ENCODE assay signal across 7 cellular contexts in genomic region chr1:45205000-45205909, GRCh38. TPM values are rescaled to one million over a fixed set of nuclear protein-coding genes. Genes with fewer than 3 reads are reported as not detected.
DNase-seq lines count a peak whose midpoint lies in the region; ATAC-seq, FAIRE-seq and TF ChIP-seq lines count a peak whose summit lies in the region.

No MANE protein-coding gene starts in this region.

- POLR2A ChIA-PET in T-cell (lab: Charles Lee), result no interaction called here

- peak overlapping the region; percentile 51 to 92 for H3K27ac ChIP-seq in coronary artery

- peak overlapping the region; percentile 87 for H3K4me3 ChIP-seq in coronary artery

- no peak for FAIRE-seq in D721Med (lab: Jason Lieb, UNC)

- no peaks in the 10 kb centered on the region for H3K9me3 Mint-ChIP-seq in T-cell
- no peaks in the 10 kb centered on the region for H3K9me3 Mint-ChIP-seq in stimulated activated naive B cell treated with anti-CD40 and anti-IgM and Interleukin-4, amounts not matched to agents 10 μg/mL and 1 μg/mL and 100 μg/mL, for 72 hours

- peak overlapping the region; percentile 71 to 78 for H3K27ac Mint-ChIP-seq in T-cell
- H3K27ac Mint-ChIP-seq in stimulated activated naive B cell treated with anti-CD40 and anti-IgM and Interleukin-4, amounts not matched to agents 10 μg/mL and 1 μg/mL and 100 μg/mL, for 72 hours, result peak overlapping the region; percentile 71

- ATAC-seq in GM18498 (IDR thresholded peaks at IDR 0.05; ENCODE audit: unreplicated experiment) (peak; percentile 22), T-cell (replicated peaks in 1 of 4) (peak; percentile 10 to 20 (median 14)), left lobe of liver (peak; percentile 25)
- ATAC-seq in stimulated activated naive B cell treated with anti-CD40 and anti-IgM and Interleukin-4, amounts not matched to agents 10 μg/mL and 1 μg/mL and 100 μg/mL, for 72 hours (replicated peaks), result peak; percentile 22 to 23

- H3K4me3 Mint-ChIP-seq in T-cell, result peak overlapping the region; percentile 78 to 88 (median 87)
- H3K4me3 Mint-ChIP-seq in stimulated activated naive B cell treated with anti-CD40 and anti-IgM and Interleukin-4, amounts not matched to agents 10 μg/mL and 1 μg/mL and 100 μg/mL, for 72 hours, result peak overlapping the region; percentile 85 to 87

- H3K36me3 Mint-ChIP-seq in T-cell, result no peaks in the 10 kb centered on the region
- peaks cover 0 to 3% of the 10 kb centered on the region in 2 donors for H3K36me3 Mint-ChIP-seq in stimulated activated naive B cell treated with anti-CD40 and anti-IgM and Interleukin-4, amounts not matched to agents 10 μg/mL and 1 μg/mL and 100 μg/mL, for 72 hours

- CTCF ChIA-PET in T-cell (lab: Charles Lee), result interaction anchor here in 1 of 2 donors (0.7 kb wide), 1 partner anchor 68 kb away, joined by 3 read pairs; no protein-coding TSS in a partner anchor

- peaks cover 33 to 40% (median 33%) of the 10 kb centered on the region in 3 donors for H3K4me1 Mint-ChIP-seq in T-cell
- peaks cover 9 to 18% of the 10 kb centered on the region in 2 donors for H3K4me1 Mint-ChIP-seq in stimulated activated naive B cell treated with anti-CD40 and anti-IgM and Interleukin-4, amounts not matched to agents 10 μg/mL and 1 μg/mL and 100 μg/mL, for 72 hours

- peaks cover 6 to 10% of the 10 kb centered on the region in 2 donors for H3K27me3 Mint-ChIP-seq in T-cell
- peaks cover 20 to 38% of the 10 kb centered on the region in 2 donors for H3K27me3 Mint-ChIP-seq in stimulated activated naive B cell treated with anti-CD40 and anti-IgM and Interleukin-4, amounts not matched to agents 10 μg/mL and 1 μg/mL and 100 μg/mL, for 72 hours

- TF ChIP-seq CTCF in coronary artery (IDR thresholded peaks at IDR 0.05), result no peak
- no peak for TF ChIP-seq CTCF in D721Med (IDR thresholded peaks at IDR 0.05; ENCODE audit: insufficient read depth, missing control alignments)

- DNase-seq in HT-29 (ENCODE audit: low spot score) (peak; percentile 22), T-cell (peak in 9 of 34 experiments; percentile 0 to 12 (median 6)), coronary artery (ENCODE audit: low spot score) (peak; percentile 79), left lobe of liver (ENCODE audit: low spot score) (peak; percentile 48), D721Med (ENCODE audit: insufficient read length, low spot score) (no peak)
- no peak for DNase-seq in stimulated activated naive B cell treated with anti-CD40 and anti-IgM and Interleukin-4, amounts not matched to agents 10 μg/mL and 1 μg/mL and 100 μg/mL, for 72 hours

RNA-seq across cellular contexts. Expression of gene ZSWIM5, which starts 1.1 kb away (rescaled TPM):
- total RNA-seq in HT-29 (2014; rRNA removed; shearing (Covaris generic)), result 0.71 and 0.91 TPM in 2 replicates
- total RNA-seq in T-cell (1 to 10 TPM; 1.6 to 4.0 (median 2.0) TPM), left lobe of liver (0.33 TPM)

Comparison
In these comparisons a context has a peak if more than half of its experiments do, and no peak if none do; other contexts are left out.
1. DNase-seq: peak in HT-29 (single experiment), coronary artery (single experiment) and left lobe of liver (single experiment); none in stimulated activated naive B cell treated with anti-CD40 and anti-IgM and Interleukin-4, amounts not matched to agents 10 μg/mL and 1 μg/mL and 100 μg/mL, for 72 hours (single experiment) and D721Med (single experiment).
2. Peak in every context shown above with its lines, with median percentiles within 50 percentile points of each other: ATAC-seq.